ENCODE assay signal across 8 cellular contexts in the genomic region with DNA sequence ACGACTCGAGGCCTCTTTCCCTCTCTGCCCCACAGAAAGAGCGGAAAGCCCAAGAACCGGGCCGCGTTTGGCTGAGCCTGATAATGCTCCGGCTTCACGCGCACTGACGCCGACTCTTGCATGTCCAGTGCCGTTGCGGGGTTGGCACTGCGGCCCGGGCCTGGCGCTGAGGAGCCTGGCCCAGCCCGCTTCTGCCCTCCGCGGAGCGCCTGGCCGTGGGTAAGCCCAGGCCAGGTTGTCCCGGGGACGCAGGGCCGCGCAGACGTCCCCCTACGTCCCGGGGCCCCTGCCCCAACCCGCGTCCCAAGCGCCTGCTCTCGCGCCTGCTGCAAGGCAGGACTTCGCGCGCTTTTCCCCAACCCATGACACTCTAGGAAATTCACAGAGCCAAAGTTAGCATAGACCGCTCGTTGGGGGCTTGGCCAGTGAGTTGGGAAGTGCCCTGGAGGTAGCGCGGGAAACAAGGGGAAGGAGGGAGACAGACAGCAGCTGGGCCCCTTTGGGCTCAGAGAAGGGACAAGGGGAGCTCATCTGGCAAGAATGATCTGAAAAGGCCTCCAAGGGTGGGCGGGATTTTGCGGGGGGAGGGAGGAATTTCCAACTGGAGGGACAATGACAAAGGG. TPM values are rescaled to one million over a fixed set of nuclear protein-coding genes. Genes with fewer than 3 reads are reported as not detected.
A peak's percentile ranks its signal among the peaks of the same experiment; 100 is the strongest.
DNase-seq lines count a peak whose midpoint lies in the region; ATAC-seq and TF ChIP-seq lines count a peak whose summit lies in the region.

No MANE protein-coding gene starts in this region.

- H3K4me1 ChIP-seq in esophagus (ENCODE audit: control insufficient read depth in 2 of 2, insufficient read depth in 2 of 2, low read length in 1 of 2) = peaks cover 8 to 10% of the 10 kb centered on the region in 2 donors

- no peak overlapping the region for H3K4me2 ChIP-seq in neural cell (ENCODE audit: low read length)

- H3K27ac ChIP-seq in esophagus (ENCODE audit: low read depth in 2 of 2, low read length in 1 of 2) (no peak overlapping the region), neural cell (ENCODE audit: low read length) (peak overlapping the region; percentile 61)

- TF ChIP-seq RAD21 in neural cell (conservative IDR thresholded peaks at IDR 0.05) = no peak

- H3K79me2 ChIP-seq in neural cell (replicated peaks; ENCODE audit: insufficient read depth, low read length) = peaks cover 24% of the 10 kb centered on the region

- H4K20me1 ChIP-seq in neural cell (ENCODE audit: insufficient read depth) = no peaks in the 10 kb centered on the region

- ATAC-seq in GM19025 (IDR thresholded peaks at IDR 0.05; ENCODE audit: low read depth, unreplicated experiment) (peak; percentile 19), HG03095 (IDR thresholded peaks at IDR 0.05; ENCODE audit: unreplicated experiment) (no peak)

- H2AFZ ChIP-seq in neural cell (ENCODE audit: low read depth, low read length) = peak overlapping the region; percentile 33

- no peaks in the 10 kb centered on the region for H3K9me3 ChIP-seq in MG63
- no peaks in the 10 kb centered on the region for H3K9me3 ChIP-seq in esophagus (ENCODE audit: control insufficient read depth in 2 of 2, insufficient read depth in 1 of 2, low read depth in 1 of 2, low read length in 1 of 2)
- H3K9me3 ChIP-seq in neural cell (ENCODE audit: low read length) = no peaks in the 10 kb centered on the region

- H3K4me3 ChIP-seq in MG63 (peak overlapping the region; percentile 78), esophagus (ENCODE audit: low read depth in 1 of 2, low read length in 2 of 2) (peak overlapping the region; percentile 51 to 60), neural cell (ENCODE audit: low read length) (peak overlapping the region; percentile 89)

- no peaks in the 10 kb centered on the region for H3K9me2 ChIP-seq in neural cell (ENCODE audit: insufficient read depth, low read length)

- H3K27me3 ChIP-seq in MG63 (no peaks in the 10 kb centered on the region), esophagus (ENCODE audit: control insufficient read depth in 1 of 2, insufficient read depth in 2 of 2, low read length in 2 of 2) (no peaks in the 10 kb centered on the region), neural cell (ENCODE audit: insufficient read depth, low read depth, low read length) (no peaks in the 10 kb centered on the region)

- TF ChIP-seq CTCF in neural cell (IDR thresholded peaks at IDR 0.05; ENCODE audit: poor library complexity, severe bottlenecking) = no peak

- no peak for TF ChIP-seq EP300 in neural cell (conservative IDR thresholded peaks at IDR 0.05; ENCODE audit: poor library complexity, severe bottlenecking)

- no peaks in the 10 kb centered on the region for H3K36me3 ChIP-seq in MG63
- H3K36me3 ChIP-seq in esophagus (ENCODE audit: control insufficient read depth in 2 of 2, insufficient read depth in 2 of 2, low read length in 1 of 2) = peaks cover 0 to 11% of the 10 kb centered on the region in 2 donors
- no peaks in the 10 kb centered on the region for H3K36me3 ChIP-seq in neural cell (ENCODE audit: insufficient read depth, low read length)

- H3F3A ChIP-seq in neural cell (ENCODE audit: insufficient read depth, low read length, poor library complexity, severe bottlenecking) = no peaks in the 10 kb centered on the region

- no peak for DNase-seq in MG63
- no peak for DNase-seq in NCI-H69 (lab: John Stamatoyannopoulos, UW)
- no peak for DNase-seq in NCI-H1436 (lab: John Stamatoyannopoulos, UW)
- no peak for DNase-seq in DMS114 treated with DMSO at 0.1 percent for 48 hours (lab: John Stamatoyannopoulos, UW; ENCODE audit: unreplicated experiment)

- WGBS in esophagus, 2 donors = 13 to 14% methylated on average over 38 to 42 of the region's 42 CpGs

- H3K9ac ChIP-seq in neural cell (ENCODE audit: low read length) = peak overlapping the region; percentile 80

TF ChIP-seq in neural cell, 6 proteins besides CTCF, POLR2A, EP300 and RAD21:
- TF ChIP-seq TAF1 (IDR thresholded peaks at IDR 0.05; ENCODE audit: low read depth) = no peak
- TF ChIP-seq EZH2 (IDR thresholded peaks at IDR 0.05; ENCODE audit: borderline replicate concordance, insufficient read depth, low read length, poor library complexity, severe bottlenecking) = no peak
- no peak for TF ChIP-seq SMC3 (conservative IDR thresholded peaks at IDR 0.05; ENCODE audit: poor library complexity)
- no peak for TF ChIP-seq MXI1 (conservative IDR thresholded peaks at IDR 0.05; ENCODE audit: poor library complexity, severe bottlenecking)
- TF ChIP-seq, protein P1, sequence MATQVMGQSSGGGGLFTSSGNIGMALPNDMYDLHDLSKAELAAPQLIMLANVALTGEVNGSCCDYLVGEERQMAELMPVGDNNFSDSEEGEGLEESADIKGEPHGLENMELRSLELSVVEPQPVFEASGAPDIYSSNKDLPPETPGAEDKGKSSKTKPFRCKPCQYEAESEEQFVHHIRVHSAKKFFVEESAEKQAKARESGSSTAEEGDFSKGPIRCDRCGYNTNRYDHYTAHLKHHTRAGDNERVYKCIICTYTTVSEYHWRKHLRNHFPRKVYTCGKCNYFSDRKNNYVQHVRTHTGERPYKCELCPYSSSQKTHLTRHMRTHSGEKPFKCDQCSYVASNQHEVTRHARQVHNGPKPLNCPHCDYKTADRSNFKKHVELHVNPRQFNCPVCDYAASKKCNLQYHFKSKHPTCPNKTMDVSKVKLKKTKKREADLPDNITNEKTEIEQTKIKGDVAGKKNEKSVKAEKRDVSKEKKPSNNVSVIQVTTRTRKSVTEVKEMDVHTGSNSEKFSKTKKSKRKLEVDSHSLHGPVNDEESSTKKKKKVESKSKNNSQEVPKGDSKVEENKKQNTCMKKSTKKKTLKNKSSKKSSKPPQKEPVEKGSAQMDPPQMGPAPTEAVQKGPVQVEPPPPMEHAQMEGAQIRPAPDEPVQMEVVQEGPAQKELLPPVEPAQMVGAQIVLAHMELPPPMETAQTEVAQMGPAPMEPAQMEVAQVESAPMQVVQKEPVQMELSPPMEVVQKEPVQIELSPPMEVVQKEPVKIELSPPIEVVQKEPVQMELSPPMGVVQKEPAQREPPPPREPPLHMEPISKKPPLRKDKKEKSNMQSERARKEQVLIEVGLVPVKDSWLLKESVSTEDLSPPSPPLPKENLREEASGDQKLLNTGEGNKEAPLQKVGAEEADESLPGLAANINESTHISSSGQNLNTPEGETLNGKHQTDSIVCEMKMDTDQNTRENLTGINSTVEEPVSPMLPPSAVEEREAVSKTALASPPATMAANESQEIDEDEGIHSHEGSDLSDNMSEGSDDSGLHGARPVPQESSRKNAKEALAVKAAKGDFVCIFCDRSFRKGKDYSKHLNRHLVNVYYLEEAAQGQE (IDR thresholded peaks at IDR 0.05; ENCODE audit: borderline replicate concordance) = no peak
- TF ChIP-seq POLR2AphosphoS5 (IDR thresholded peaks at IDR 0.05) = no peak

RNA-seq across cellular contexts. Expression of gene LRPAP1, which starts 0.6 kb away (rescaled TPM):
- 82.3 and 181 TPM in 2 replicates for total RNA-seq in MG63 (2014; rRNA removed; shearing (Covaris generic); ENCODE audit: low replicate concordance)
- polyA plus RNA-seq in esophagus (10 to 100 TPM; 18.0 to 87.0 TPM), neural cell (91.1 and 123 TPM in 2 replicates)
- polyA minus RNA-seq in neural cell = 36.8 and 62.6 TPM in 2 replicates
